In genomic region chr9:126687868-126688503, GRCh38 we compare ENCODE assay signal across 3 cellular contexts.
TF ChIP-seq lines count a peak whose summit lies in the region.

No MANE protein-coding gene starts in this region.

TF ChIP-seq in HEK293, 187 proteins besides CTCF, POLR2A, EP300 and RAD21:
- peak; percentile 55 for TF ChIP-seq SP7 (tag by site-specific recombination; IDR thresholded peaks at IDR 0.05)
- TF ChIP-seq ZIC2 (tag by site-specific recombination; IDR thresholded peaks at IDR 0.05): peak; percentile 78
- TF ChIP-seq PRDM6 (tag by site-specific recombination; IDR thresholded peaks at IDR 0.05): peak; percentile 52; the same call in 1 of the 2 replicates
- no peak for TF ChIP-seq ZNF544 (tag by site-specific recombination; IDR thresholded peaks at IDR 0.05)
- peak; percentile 45; the same call in 1 of the 2 replicates for TF ChIP-seq FEZF1 (tag by site-specific recombination; IDR thresholded peaks at IDR 0.05)
- TF ChIP-seq ZNF341 (tag by site-specific recombination; IDR thresholded peaks at IDR 0.05; ENCODE audit: low read depth): peak; percentile 81
- peak; percentile 80 for TF ChIP-seq ZBTB44 (tag by site-specific recombination; IDR thresholded peaks at IDR 0.05)
- TF ChIP-seq ZEB2 (tag by site-specific recombination; IDR thresholded peaks at IDR 0.05): no peak

TF ChIP-seq in H1, 55 proteins besides CTCF, POLR2A, EP300 and RAD21:
- TF ChIP-seq RBBP5 (IDR thresholded peaks at IDR 0.05; ENCODE audit: borderline replicate concordance, low read depth, low read length): no peak
- TF ChIP-seq JUND (IDR thresholded peaks at IDR 0.05; ENCODE audit: low read length): no peak
- peak; percentile 8 for TF ChIP-seq NANOG (IDR thresholded peaks at IDR 0.05; ENCODE audit: insufficient read depth, low read depth, low read length, poor library complexity, severe bottlenecking)

TF ChIP-seq in neural cell, 6 proteins besides CTCF, POLR2A, EP300 and RAD21:
- TF ChIP-seq MXI1 (conservative IDR thresholded peaks at IDR 0.05; ENCODE audit: poor library complexity, severe bottlenecking): no peak
- no peak for TF ChIP-seq TAF1 (IDR thresholded peaks at IDR 0.05; ENCODE audit: low read depth)
- TF ChIP-seq REST (IDR thresholded peaks at IDR 0.05; ENCODE audit: borderline replicate concordance): no peak
- peak; percentile 63 for TF ChIP-seq POLR2AphosphoS5 (IDR thresholded peaks at IDR 0.05)
- no peak for TF ChIP-seq EZH2 (IDR thresholded peaks at IDR 0.05; ENCODE audit: borderline replicate concordance, insufficient read depth, low read length, poor library complexity, severe bottlenecking)
TF ChIP-seq in neural cell: peak in this region for 1.
